Comparison of ENCODE assay signal across 19 cellular contexts in genomic region chr1:156895927-156896326, GRCh38. TPM values are rescaled to one million over a fixed set of nuclear protein-coding genes. Genes with fewer than 3 reads are reported as not detected.
A peak's percentile ranks its signal among the peaks of the same experiment; 100 is the strongest.
DNase-seq lines count a peak whose midpoint lies in the region; ATAC-seq and TF ChIP-seq lines count a peak whose summit lies in the region.
"Had no signal": no experiment of that assay in that cellular context is flagged by ENCODE, and none has a peak within 500 bp of the region (broad histone marks: within the 10 kb centered on the region; RNA-seq: fewer than 3 reads in every experiment).

No MANE protein-coding gene starts in this region.

- peaks cover 4% of the 10 kb centered on the region for H3K27me3 Mint-ChIP-seq in Caco-2 (ENCODE audit: insufficient read depth, unreplicated experiment)

- H3K4me1 Mint-ChIP-seq in Caco-2 (ENCODE audit: low read depth, unreplicated experiment) = peaks cover 33% of the 10 kb centered on the region

- peak overlapping the region in 2 of 3 donors; percentile 16 to 45 for H3K9ac ChIP-seq in skeletal muscle tissue (ENCODE audit: low read depth in 1 of 3, low read length in 3 of 3)

- ATAC-seq in RWPE2 (ENCODE audit: low read depth) = no peak
- ATAC-seq: activated naive CD4-positive, alpha-beta T cell treated with anti-CD3 and anti-CD28 coated beads, Interleukin-2, amount 50 U/mL, for 72 hours had no signal

- H3K9me3 ChIP-seq in Caco-2 (no peaks in the 10 kb centered on the region), RWPE2 (ENCODE audit: severe bottlenecking) (no peaks in the 10 kb centered on the region), right atrium auricular region (no peaks in the 10 kb centered on the region), skeletal muscle tissue (ENCODE audit: control insufficient read depth in 3 of 3, low read length in 3 of 3) (no peaks in the 10 kb centered on the region)

- H3K27ac Mint-ChIP-seq in Caco-2 (ENCODE audit: unreplicated experiment) = peak overlapping the region; percentile 69
- H3K27ac Mint-ChIP-seq: activated naive CD4-positive, alpha-beta T cell treated with anti-CD3 and anti-CD28 coated beads, Interleukin-2, amount 50 U/mL, for 72 hours had no signal

- DNase-seq in Caco-2 (no peak), RWPE2 (ENCODE audit: low spot score) (no peak), right atrium auricular region (ENCODE audit: low spot score) (no peak), NCI-H2171 treated with DMSO at 0.1 percent for 48 hours (lab: John Stamatoyannopoulos, UW) (no peak), NCI-H2196 treated with DMSO at 0.1 percent for 48 hours (lab: John Stamatoyannopoulos, UW; ENCODE audit: unreplicated experiment) (no peak), OCI-M1 (lab: John Stamatoyannopoulos, UW) (no peak), hippocampal formation (lab: John Stamatoyannopoulos, UW) (no peak)
- DNase-seq: activated CD4-positive, alpha-beta T cell treated with anti-CD3 and anti-CD28 coated beads for 4 hours; activated T-cell treated with anti-CD3 and anti-CD28 coated beads for 4 hours; caudate nucleus; MM.1S; NCI-H2029; SIG-M5 had no signal

- H3K27me3 ChIP-seq in Caco-2 (replicated peaks; ENCODE audit: control insufficient read depth, insufficient read depth, low read length) (no peaks in the 10 kb centered on the region), RWPE2 (ENCODE audit: insufficient read depth, poor library complexity, severe bottlenecking) (no peaks in the 10 kb centered on the region), right atrium auricular region (no peaks in the 10 kb centered on the region), skeletal muscle tissue (ENCODE audit: control insufficient read depth in 3 of 3, insufficient read depth in 3 of 3, low read length in 3 of 3) (peaks cover 15 to 22% (median 19%) of the 10 kb centered on the region in 3 donors)

- intact Hi-C loops in Caco-2 (cut with micrococcal nuclease; ENCODE audit: unreplicated experiment) = no loop called here

- no TSS peak for BruUV-seq in Caco-2 (replicated peaks; lab: Mats Ljungman, UMichigan)

- H3K9me3 Mint-ChIP-seq in Caco-2 (ENCODE audit: unreplicated experiment) = no peaks in the 10 kb centered on the region
- H3K9me3 Mint-ChIP-seq: activated naive CD4-positive, alpha-beta T cell treated with anti-CD3 and anti-CD28 coated beads, Interleukin-2, amount 50 U/mL, for 72 hours; endodermal cell had no signal

- H3K4me3 ChIP-seq in Caco-2 (ENCODE audit: low read depth, low read length) (no peak overlapping the region), RWPE2 (ENCODE audit: severe bottlenecking) (no peak overlapping the region), right atrium auricular region (peak overlapping the region in 1 of 2 donors; percentile 4), skeletal muscle tissue (ENCODE audit: low read length in 3 of 3) (no peak overlapping the region)

- CTCF ChIA-PET in Caco-2 (lab: Charles Lee) = interaction anchor here (0.5 to 1.3 kb wide), 2 partner anchors 28 to 32 kb away, joined by 4 to 7 read pairs; no protein-coding TSS in a partner anchor

- TF ChIP-seq CTCF in Caco-2 (IDR thresholded peaks at IDR 0.05; ENCODE audit: insufficient read depth in 1 of 2, low read depth in 1 of 2, low read length in 1 of 2, severe bottlenecking in 1 of 2, unreplicated experiment in 1 of 2) (no peak), RWPE2 (IDR thresholded peaks at IDR 0.05; ENCODE audit: poor library complexity, severe bottlenecking) (no peak), right atrium auricular region (IDR thresholded peaks at IDR 0.05) (no peak)

- no peaks in the 10 kb centered on the region for H3K36me3 Mint-ChIP-seq in Caco-2 (ENCODE audit: insufficient read depth, unreplicated experiment)
- H3K36me3 Mint-ChIP-seq: activated naive CD4-positive, alpha-beta T cell treated with anti-CD3 and anti-CD28 coated beads, Interleukin-2, amount 50 U/mL, for 72 hours had no signal

- H3K36me3 ChIP-seq in Caco-2 (ENCODE audit: control insufficient read depth, insufficient read depth, low read length) (no peaks in the 10 kb centered on the region), RWPE2 (ENCODE audit: low read depth) (no peaks in the 10 kb centered on the region), right atrium auricular region (no peaks in the 10 kb centered on the region), skeletal muscle tissue (ENCODE audit: control insufficient read depth in 3 of 3, insufficient read depth in 3 of 3, low read length in 3 of 3) (no peaks in the 10 kb centered on the region)

- H3K4me3 Mint-ChIP-seq in Caco-2 (ENCODE audit: unreplicated experiment) = no peak overlapping the region
- H3K4me3 Mint-ChIP-seq: endodermal cell had no signal

- POLR2A ChIA-PET in Caco-2 (lab: Charles Lee) = no interaction called here

- H3K4me1 ChIP-seq in Caco-2 = peaks cover 42% of the 10 kb centered on the region
- peaks cover 35% of the 10 kb centered on the region for H3K4me1 ChIP-seq in RWPE2 (ENCODE audit: insufficient read depth, poor library complexity, severe bottlenecking)
- peaks cover 0 to 82% of the 10 kb centered on the region in 2 donors for H3K4me1 ChIP-seq in right atrium auricular region
- H3K4me1 ChIP-seq in skeletal muscle tissue (ENCODE audit: control insufficient read depth in 3 of 3, insufficient read depth in 3 of 3, low read length in 3 of 3) = peaks cover 20 to 54% (median 49%) of the 10 kb centered on the region in 3 donors

- peak overlapping the region; percentile 97 for H3K27ac ChIP-seq in RWPE2 (ENCODE audit: poor library complexity, severe bottlenecking)
- peak overlapping the region; percentile 85 to 90 for H3K27ac ChIP-seq in right atrium auricular region
- H3K27ac ChIP-seq in skeletal muscle tissue (ENCODE audit: low read depth, low read length) = peak overlapping the region; percentile 81

RNA-seq across cellular contexts. Expression of gene PEAR1, which starts 2.4 kb away (rescaled TPM):
- total RNA-seq in Caco-2 (2022) (0.18 and 0.39 TPM in 2 replicates), right atrium auricular region (10 to 100 TPM in 1 of 2 donors, 1 to 10 TPM in 1; 7.9 to 12.5 TPM), skeletal muscle tissue (4.7 TPM)

RNA-seq across cellular contexts. Expression of gene LRRC71, which starts 24.5 kb away (rescaled TPM):
- total RNA-seq in Caco-2 (2022) (not detected in 2 replicates), right atrium auricular region (not detected), skeletal muscle tissue (not detected)
- total RNA-seq: activated naive CD4-positive, alpha-beta T cell treated with anti-CD3 and anti-CD28 coated beads, Interleukin-2, amount 50 U/mL, for 72 hours; endodermal cell; HT1080; posterior vena cava had no signal

RNA-seq across cellular contexts. Expression of gene NTRK1, which starts 35.3 kb away (rescaled TPM):
- not detected in 2 replicates for total RNA-seq in Caco-2 (2022)
- total RNA-seq in right atrium auricular region = 1 to 10 TPM in 1 of 2 donors, under 1 TPM in 1; 0.43 to 1.7 TPM
- 0.52 TPM for total RNA-seq in skeletal muscle tissue

RNA-seq across cellular contexts. Expression of gene INSRR, which starts 37.0 kb away (rescaled TPM):
- total RNA-seq in Caco-2 (2022) (not detected in 2 replicates), right atrium auricular region (not detected), skeletal muscle tissue (0.52 TPM)
- total RNA-seq: glomerular endothelial cell, HT1080 had no signal
